Comparison of ENCODE assay signal across 9 cellular contexts in the genomic region with DNA sequence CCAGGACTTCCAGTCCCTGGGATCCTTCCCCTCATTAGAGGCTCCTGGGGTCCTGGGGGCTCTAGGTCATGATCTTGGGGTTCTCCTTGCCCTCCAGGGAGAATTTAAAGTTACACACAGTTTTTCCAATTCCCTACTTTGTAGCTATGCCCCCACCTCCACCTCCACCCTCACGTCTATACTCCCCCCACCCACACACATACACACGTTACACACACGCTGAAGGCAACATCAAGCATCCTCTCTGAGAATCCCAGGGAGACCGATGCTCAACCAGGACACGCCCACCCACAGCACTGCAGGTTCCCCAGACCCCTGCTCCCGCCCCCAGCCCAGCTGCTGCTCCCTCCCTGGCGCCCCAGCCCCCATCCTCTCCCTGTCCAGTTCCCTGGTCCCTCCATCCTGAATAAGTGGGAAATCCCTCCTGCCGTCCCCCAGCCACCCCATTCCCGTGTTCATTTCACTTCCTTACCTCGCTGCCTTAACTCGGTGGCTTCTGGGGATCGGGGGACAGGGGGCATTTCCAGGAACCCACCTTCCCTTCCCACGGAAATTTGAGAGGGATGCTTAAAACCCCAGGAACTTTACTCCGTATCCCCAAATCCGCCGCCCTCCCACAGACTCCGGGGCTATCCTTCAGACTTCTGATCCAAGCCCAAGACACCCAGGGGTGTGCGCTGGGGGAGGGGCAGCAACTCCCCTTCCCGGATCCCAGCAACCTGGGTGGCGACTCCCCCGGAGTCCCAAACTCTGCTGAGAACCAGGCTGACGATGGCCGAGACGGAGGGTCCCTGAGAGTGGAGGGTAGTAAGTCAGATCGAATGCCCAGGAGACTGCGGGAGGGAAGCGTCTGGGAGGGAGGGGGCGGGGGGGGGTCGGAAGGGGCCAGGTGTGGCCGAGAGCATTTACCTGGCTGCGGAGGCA. TPM values are rescaled to one million over a fixed set of nuclear protein-coding genes. Genes with fewer than 3 reads are reported as not detected.
A peak's percentile ranks its signal among the peaks of the same experiment; 100 is the strongest.
DNase-seq lines count a peak whose midpoint lies in the region; ATAC-seq, FAIRE-seq and TF ChIP-seq lines count a peak whose summit lies in the region.
"Had no signal": no experiment of that assay in that cellular context is flagged by ENCODE, and none has a peak within 500 bp of the region (broad histone marks: within the 10 kb centered on the region; RNA-seq: fewer than 3 reads in every experiment).

No MANE protein-coding gene starts in this region.

- no peaks in the 10 kb centered on the region for H3K36me3 Mint-ChIP-seq in Caco-2 (ENCODE audit: insufficient read depth, unreplicated experiment)

- H3K79me2 ChIP-seq in fibroblast of lung (ENCODE audit: control insufficient read depth, insufficient read depth, low read length) = no peaks in the 10 kb centered on the region

- H4K20me1 ChIP-seq in fibroblast of lung (ENCODE audit: control insufficient read depth, extremely low read depth, insufficient read depth, low read length) = no peaks in the 10 kb centered on the region

- H3K9me3 Mint-ChIP-seq in Caco-2 (ENCODE audit: unreplicated experiment) = no peaks in the 10 kb centered on the region

- intact Hi-C loops in Caco-2 (cut with micrococcal nuclease; ENCODE audit: unreplicated experiment) (loop anchor here (1.0 kb wide), 1 partner anchor 25 kb away; no protein-coding TSS in a partner anchor), pancreas (cut with DNase I) (no loop called here)

- peak overlapping the region; percentile 80 for H3K4me3 ChIP-seq in Caco-2 (ENCODE audit: low read depth, low read length)
- H3K4me3 ChIP-seq in fibroblast of lung (replicated peaks in 1 of 4; ENCODE audit: control extremely low read depth in 1 of 4, insufficient read depth in 1 of 4, low read depth in 3 of 4, low read length in 4 of 4) = peak overlapping the region; percentile 55 to 69 (median 64)
- H3K4me3 ChIP-seq in pancreas = peak overlapping the region; percentile 37 to 62 (median 49)

- H3K27ac Mint-ChIP-seq in Caco-2 (ENCODE audit: unreplicated experiment) = no peak overlapping the region

- H3K27me3 ChIP-seq in Caco-2 (replicated peaks; ENCODE audit: control insufficient read depth, insufficient read depth, low read length) (no peaks in the 10 kb centered on the region; the same call in 1 of the 2 replicates), fibroblast of lung (ENCODE audit: control insufficient read depth, insufficient read depth, low read length) (no peaks in the 10 kb centered on the region), pancreas (no peaks in the 10 kb centered on the region)

- H3K9me3 ChIP-seq in Caco-2 (no peaks in the 10 kb centered on the region), fibroblast of lung (ENCODE audit: control insufficient read depth, insufficient read depth, low read depth, low read length) (no peaks in the 10 kb centered on the region), pancreas (no peaks in the 10 kb centered on the region)

- 15 to 19% methylated on average over 26 to 31 of the region's 31 CpGs for WGBS in pancreas, 2 donors

- CTCF ChIA-PET in Caco-2 (lab: Charles Lee) = interaction anchor here (0.6 to 1.6 kb wide), 2 partner anchors 16 to 81 kb away, joined by 3 to 4 read pairs; no protein-coding TSS in a partner anchor
- CTCF ChIA-PET in RWPE1 (lab: Yijun Ruan, JAX) = interaction anchor here (1.4 kb wide), 1 partner anchor 220 kb away, joined by 3 read pairs; no protein-coding TSS in a partner anchor

- no peak overlapping the region for H3K9ac ChIP-seq in fibroblast of lung (ENCODE audit: insufficient read depth, low read length)

- peak overlapping the region; percentile 90 for H3K4me2 ChIP-seq in fibroblast of lung (ENCODE audit: extremely low read depth, insufficient read depth, low read length)

- peak overlapping the region; percentile 75 for H3K4me3 Mint-ChIP-seq in Caco-2 (ENCODE audit: unreplicated experiment)

- no peaks in the 10 kb centered on the region for H3K4me1 Mint-ChIP-seq in Caco-2 (ENCODE audit: low read depth, unreplicated experiment)

- H3K4me1 ChIP-seq in Caco-2 = no peaks in the 10 kb centered on the region
- peaks cover 7% of the 10 kb centered on the region for H3K4me1 ChIP-seq in fibroblast of lung (ENCODE audit: control insufficient read depth, extremely low read depth, insufficient read depth, low read length)
- peaks cover 0 to 2% (median 0%) of the 10 kb centered on the region in 3 donors for H3K4me1 ChIP-seq in pancreas

- H3K27ac ChIP-seq in RWPE1 = peak overlapping the region; percentile 65
- H3K27ac ChIP-seq in fibroblast of lung (ENCODE audit: insufficient read depth, low read length) = no peak overlapping the region
- no peak overlapping the region for H3K27ac ChIP-seq in pancreas

- TF ChIP-seq CTCF in Caco-2 (IDR thresholded peaks at IDR 0.05; ENCODE audit: insufficient read depth in 1 of 2, low read depth in 1 of 2, low read length in 1 of 2, severe bottlenecking in 1 of 2, unreplicated experiment in 1 of 2) (peak in 1 of 2 experiments; percentile 1), RWPE1 (conservative IDR thresholded peaks at IDR 0.05; ENCODE audit: low read depth) (no peak), fibroblast of lung (conservative IDR thresholded peaks at IDR 0.05 in 1 of 2, IDR thresholded peaks at IDR 0.05 in 1 of 2; ENCODE audit: low read depth in 1 of 2, low read length in 2 of 2) (no peak), pancreas (IDR thresholded peaks at IDR 0.05) (no peak)

- no TSS peak for BruUV-seq in Caco-2 (replicated peaks; lab: Mats Ljungman, UMichigan)

- no peak for DNase-seq in Caco-2
- DNase-seq in RWPE1 (ENCODE audit: low spot score) = no peak
- no peak for DNase-seq in fibroblast of lung (ENCODE audit: low read depth in 2 of 2)
- DNase-seq in pancreas = peak in 1 of 6 donors; percentile 67
- no peak for DNase-seq in NOMO-1 treated with DMSO at 0.1 percent for 48 hours (lab: John Stamatoyannopoulos, UW; ENCODE audit: unreplicated experiment)

- no peak for FAIRE-seq in pancreas (lab: Jason Lieb, UNC)

- peak in 2 of 4 donors; percentile 3 to 48 for ATAC-seq in pancreas
- no peak for ATAC-seq in GM21717 (IDR thresholded peaks at IDR 0.05; ENCODE audit: unreplicated experiment)
- ATAC-seq in GM19035 (IDR thresholded peaks at IDR 0.05; ENCODE audit: unreplicated experiment) = no peak
- no peak for ATAC-seq in GM21526 (IDR thresholded peaks at IDR 0.05; ENCODE audit: low FRiP score, unreplicated experiment)

- H2AFZ ChIP-seq in fibroblast of lung (ENCODE audit: low read length) = peak overlapping the region; percentile 80

- peaks cover 11% of the 10 kb centered on the region for H3K27me3 Mint-ChIP-seq in Caco-2 (ENCODE audit: insufficient read depth, unreplicated experiment)

- H3K36me3 ChIP-seq in Caco-2 (ENCODE audit: control insufficient read depth, insufficient read depth, low read length) (no peaks in the 10 kb centered on the region), fibroblast of lung (ENCODE audit: control insufficient read depth, insufficient read depth, low read length) (no peaks in the 10 kb centered on the region), pancreas (no peaks in the 10 kb centered on the region)

- POLR2A ChIA-PET in Caco-2 (lab: Charles Lee) = no interaction called here
- POLR2A ChIA-PET in RWPE1 (lab: Yijun Ruan, JAX; ENCODE audit: low non-redundant PET) = no interaction called here

RNA-seq across cellular contexts. Expression of a gene that starts 6.7 kb away (rescaled TPM):
- total RNA-seq in Caco-2 (2022) (16.1 and 16.9 TPM in 2 replicates), fibroblast of lung (44.4 and 49.1 TPM in 2 replicates), pancreas (100 to 1,000 TPM in 4 of 6 donors, 10 to 100 TPM in 2; 90.4 to 166 (median 114) TPM)
- polyA plus RNA-seq in fibroblast of lung (13.9 and 47.1 TPM in 2 replicates), pancreas (10 to 100 TPM; 38.5 to 93.7 TPM)
- polyA plus RNA-seq in fibroblast of lung (2012) = 24.7 and 106 TPM in 2 replicates
- 212 and 695 TPM in 2 replicates for polyA minus RNA-seq in fibroblast of lung (ENCODE audit: low replicate concordance)

RNA-seq across cellular contexts. Expression of a gene that starts 59.6 kb away (rescaled TPM):
- total RNA-seq in Caco-2 (2022) = not detected in 2 replicates
- not detected in 2 replicates for total RNA-seq in fibroblast of lung
- polyA plus RNA-seq in fibroblast of lung = not detected in 2 replicates
- polyA plus RNA-seq in fibroblast of lung (2012) = not detected in 2 replicates
- not detected in 2 replicates for polyA minus RNA-seq in fibroblast of lung (ENCODE audit: low replicate concordance)
- under 1 TPM in 1 of 6 donors, not detected in 5; 0.31 TPM for total RNA-seq in pancreas
- polyA plus RNA-seq in pancreas = under 1 TPM in 1 of 2 donors, not detected in 1; 0.08 TPM
- total RNA-seq: glomerular endothelial cell had no signal
